19 cellular contexts compared by ENCODE assay signal in the genomic region with DNA sequence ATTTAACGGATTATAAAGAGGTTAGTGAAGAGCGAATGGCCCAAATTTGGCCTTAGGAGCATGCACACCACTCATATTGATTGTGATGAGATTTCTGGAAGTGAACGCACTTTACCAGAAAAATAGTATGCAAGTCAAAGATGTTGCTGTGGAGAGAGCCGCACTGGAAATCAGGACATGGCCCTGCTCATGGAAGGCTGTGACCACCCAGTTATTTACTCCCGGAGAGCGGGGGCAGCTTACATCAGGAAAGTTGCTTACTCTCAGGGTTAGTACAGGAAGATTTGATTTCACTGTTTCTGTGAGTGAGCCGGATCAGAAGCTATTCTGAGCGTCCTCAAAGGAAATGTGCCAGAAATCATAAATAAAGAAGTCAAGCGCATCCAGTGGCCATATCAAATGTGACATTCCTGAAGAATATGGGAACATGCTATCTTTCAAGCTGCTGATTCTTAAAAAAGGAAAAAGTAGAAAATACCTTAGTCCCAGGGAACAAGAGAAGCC. TPM values are rescaled to one million over a fixed set of nuclear protein-coding genes. Genes with fewer than 3 reads are reported as not detected.
"Had no signal": no experiment of that assay in that cellular context is flagged by ENCODE, and none has a peak within 500 bp of the region (broad histone marks: within the 10 kb centered on the region; RNA-seq: fewer than 3 reads in every experiment).

No MANE protein-coding gene starts in this region.

- H3K4me1 Mint-ChIP-seq: central memory CD8-positive, alpha-beta T cell had no signal

- H3K36me3 Mint-ChIP-seq: memory B cell had no signal

- H3K4me1 ChIP-seq: ascending aorta, pancreas, stomach had no signal

- DNase-seq: activated CD4-positive, alpha-beta T cell treated with anti-CD3 and anti-CD28 coated beads, Interleukin-2, amount 50 U/mL, for 4 hours; activated naive CD4-positive, alpha-beta T cell treated with anti-CD3 and anti-CD28 coated beads, Interleukin-2, amount 50 U/mL, for 16 hours; erythroblast; foreskin melanocyte; head of caudate nucleus; kidney glomerular epithelial cell; pancreas; retina; stomach; SW 1271; trophoblast cell had no signal

- H3K27ac Mint-ChIP-seq: memory B cell had no signal

- H3K4me3 Mint-ChIP-seq: central memory CD8-positive, alpha-beta T cell; memory B cell had no signal

- H3K36me3 ChIP-seq: ascending aorta, pancreas, stomach had no signal

- H3K27ac ChIP-seq: ascending aorta, coronary artery, pancreas, stomach had no signal

- H3K27me3 ChIP-seq: ascending aorta, pancreas, stomach had no signal

- H3K27me3 Mint-ChIP-seq: central memory CD8-positive, alpha-beta T cell; memory B cell had no signal

- H3K9me3 Mint-ChIP-seq: central memory CD8-positive, alpha-beta T cell; memory B cell had no signal

- H3K4me3 ChIP-seq: ascending aorta, coronary artery, pancreas, stomach had no signal

- ATAC-seq: pancreas had no signal

- FAIRE-seq: pancreas had no signal

- H3K9me3 ChIP-seq: ascending aorta, pancreas, stomach had no signal

RNA-seq across cellular contexts. Expression of a gene that starts 44.7 kb away (rescaled TPM):
- total RNA-seq: activated CD8-positive, alpha-beta memory T cell treated with anti-CD3 and anti-CD28 coated beads for 36 hours; ascending aorta; mononuclear cell; pancreas; T-helper 2 cell treated with Interferon-gamma antibody and Interleukin-4, amounts not matched to agents 100 ng/mL and 5 ng/mL, for 36 hours had no signal
- polyA plus RNA-seq: liver had no signal
